32 cellular contexts compared by ENCODE assay signal in the genomic region with DNA sequence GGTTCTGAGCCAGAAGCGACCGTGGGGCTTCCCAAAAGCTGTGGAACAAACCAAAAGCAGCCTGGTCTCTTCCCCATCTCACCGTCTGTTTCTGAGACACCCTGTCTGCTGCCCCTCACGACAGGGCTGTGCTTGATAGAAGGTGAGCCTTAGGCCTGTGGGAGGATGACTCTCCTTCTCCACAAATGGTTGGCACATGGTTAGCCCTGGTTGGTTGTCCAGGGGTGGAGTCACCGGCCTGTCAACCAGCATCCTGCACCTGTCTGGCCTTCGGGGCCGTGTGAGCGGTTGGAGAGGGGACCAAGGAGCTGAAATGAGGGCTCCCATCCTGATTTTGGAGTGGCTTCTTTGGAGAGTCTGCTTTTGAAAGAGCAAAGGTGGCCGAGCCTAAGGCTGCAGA.
"Had no signal": no experiment of that assay in that cellular context is flagged by ENCODE, and none has a peak within 500 bp of the region (broad histone marks: within the 10 kb centered on the region; RNA-seq: fewer than 3 reads in every experiment).

No MANE protein-coding gene starts in this region.

- H3K27ac ChIP-seq: Peyer's patch had no signal

- H3K9me3 ChIP-seq: Peyer's patch had no signal

- H3K36me3 ChIP-seq: Peyer's patch had no signal

- DNase-seq: activated B cell treated with CpG ODN at 0.5 μM for 24 hours; activated CD4-positive, alpha-beta memory T cell treated with anti-CD3 and anti-CD28 coated beads, Interleukin-2, amount 10 ng/mL, durations not matched to agents 7 days and 5 days; activated CD4-positive, alpha-beta T cell treated with anti-CD3 and anti-CD28 coated beads for 4 hours; activated CD4-positive, CD25-positive, alpha-beta regulatory T cell treated with anti-CD3 and anti-CD28 coated beads, Interleukin-2, amount 50 U/mL, for 72 hours; activated CD8-positive, alpha-beta memory T cell treated with anti-CD3 and anti-CD28 coated beads for 24 hours; activated CD8-positive, alpha-beta memory T cell treated with anti-CD3 and anti-CD28 coated beads, Interleukin-2, amount 10 ng/mL, durations not matched to agents 7 days and 5 days; activated CD8-positive, alpha-beta memory T cell treated with anti-CD3 and anti-CD28 coated beads, Interleukin-2, amount 50 U/mL, for 48 hours; activated effector memory CD4-positive, alpha-beta T cell treated with Interleukin-2 at 50 U/mL for 16 hours; activated naive CD4-positive, alpha-beta T cell treated with anti-CD3 and anti-CD28 coated beads, Interleukin-2, amount 10 ng/mL, durations not matched to agents 7 days and 5 days; activated naive CD8-positive, alpha-beta T cell treated with anti-CD3 and anti-CD28 coated beads, Interleukin-2, amount 50 U/mL, for 24 hours; activated T-cell treated with anti-CD3 and anti-CD28 coated beads, Interleukin-2, amount 50 U/mL, for 48 hours; anterior cingulate cortex; Kasumi-1; KG1; NCI-H1105; NCI-H1417 treated with DMSO at 0.1 percent for 48 hours; NCI-H187 treated with DMSO at 0.1 percent for 48 hours; NCI-H2081; NCI-H226; NCI-H446 treated with DMSO at 0.1 percent for 48 hours; NCI-H524; NCI-H69; NCI-H82; PC-3; Peyer's patch; RPMI8226; SIG-M5; T-cell; T-helper 17 cell; T-helper 9 cell had no signal

- H3K36me3 Mint-ChIP-seq: activated CD8-positive, alpha-beta memory T cell treated with anti-CD3 and anti-CD28 coated beads, Interleukin-2, amount 10 ng/mL, durations not matched to agents 7 days and 5 days; activated naive CD4-positive, alpha-beta T cell treated with anti-CD3 and anti-CD28 coated beads, Interleukin-2, amount 10 ng/mL, durations not matched to agents 7 days and 5 days; activated naive CD8-positive, alpha-beta T cell; T-cell had no signal

- H3K9me3 Mint-ChIP-seq: activated B cell treated with CpG ODN at 0.5 μM for 24 hours; activated CD4-positive, alpha-beta memory T cell treated with anti-CD3 and anti-CD28 coated beads, Interleukin-2, amount 10 ng/mL, durations not matched to agents 7 days and 5 days; activated naive CD4-positive, alpha-beta T cell treated with anti-CD3 and anti-CD28 coated beads, Interleukin-2, amount 10 ng/mL, durations not matched to agents 7 days and 5 days; activated naive CD8-positive, alpha-beta T cell treated with anti-CD3 and anti-CD28 coated beads, Interleukin-2, amount 50 U/mL, for 24 hours; T-cell had no signal

- H3K4me3 Mint-ChIP-seq: activated B cell treated with CpG ODN at 0.5 μM for 24 hours; activated CD4-positive, alpha-beta memory T cell treated with anti-CD3 and anti-CD28 coated beads, Interleukin-2, amount 10 ng/mL, durations not matched to agents 7 days and 5 days; activated CD8-positive, alpha-beta memory T cell treated with anti-CD3 and anti-CD28 coated beads, Interleukin-2, amount 10 ng/mL, durations not matched to agents 7 days and 5 days; activated naive CD4-positive, alpha-beta T cell treated with anti-CD3 and anti-CD28 coated beads, Interleukin-2, amount 10 ng/mL, durations not matched to agents 7 days and 5 days; activated naive CD8-positive, alpha-beta T cell; activated naive CD8-positive, alpha-beta T cell treated with anti-CD3 and anti-CD28 coated beads, Interleukin-2, amount 50 U/mL, for 24 hours; T-cell; T-helper 17 cell had no signal

- H3K4me1 Mint-ChIP-seq: activated B cell treated with CpG ODN at 0.5 μM for 24 hours; activated CD4-positive, alpha-beta memory T cell treated with anti-CD3 and anti-CD28 coated beads, Interleukin-2, amount 10 ng/mL, durations not matched to agents 7 days and 5 days; activated CD8-positive, alpha-beta memory T cell treated with anti-CD3 and anti-CD28 coated beads, Interleukin-2, amount 10 ng/mL, durations not matched to agents 7 days and 5 days; activated naive CD4-positive, alpha-beta T cell treated with anti-CD3 and anti-CD28 coated beads, Interleukin-2, amount 10 ng/mL, durations not matched to agents 7 days and 5 days; activated naive CD8-positive, alpha-beta T cell treated with anti-CD3 and anti-CD28 coated beads, Interleukin-2, amount 50 U/mL, for 24 hours; T-cell had no signal

- H3K4me1 ChIP-seq: Peyer's patch had no signal

- ATAC-seq: activated CD8-positive, alpha-beta memory T cell treated with anti-CD3 and anti-CD28 coated beads, Interleukin-2, amount 10 ng/mL, durations not matched to agents 7 days and 5 days; activated naive CD8-positive, alpha-beta T cell treated with anti-CD3 and anti-CD28 coated beads, Interleukin-2, amount 50 U/mL, for 24 hours; Right ventricle myocardium inferior; T-cell; T-helper 17 cell had no signal

- H3K4me3 ChIP-seq: Peyer's patch had no signal

- H3K27ac Mint-ChIP-seq: activated B cell treated with CpG ODN at 0.5 μM for 24 hours; activated CD4-positive, alpha-beta memory T cell treated with anti-CD3 and anti-CD28 coated beads, Interleukin-2, amount 10 ng/mL, durations not matched to agents 7 days and 5 days; activated CD8-positive, alpha-beta memory T cell treated with anti-CD3 and anti-CD28 coated beads, Interleukin-2, amount 10 ng/mL, durations not matched to agents 7 days and 5 days; activated naive CD4-positive, alpha-beta T cell treated with anti-CD3 and anti-CD28 coated beads, Interleukin-2, amount 10 ng/mL, durations not matched to agents 7 days and 5 days; activated naive CD8-positive, alpha-beta T cell; activated naive CD8-positive, alpha-beta T cell treated with anti-CD3 and anti-CD28 coated beads, Interleukin-2, amount 50 U/mL, for 24 hours; T-cell; T-helper 17 cell had no signal

- H3K27me3 ChIP-seq: Peyer's patch had no signal
